Comparison of ENCODE assay signal across 8 cellular contexts in the genomic region with DNA sequence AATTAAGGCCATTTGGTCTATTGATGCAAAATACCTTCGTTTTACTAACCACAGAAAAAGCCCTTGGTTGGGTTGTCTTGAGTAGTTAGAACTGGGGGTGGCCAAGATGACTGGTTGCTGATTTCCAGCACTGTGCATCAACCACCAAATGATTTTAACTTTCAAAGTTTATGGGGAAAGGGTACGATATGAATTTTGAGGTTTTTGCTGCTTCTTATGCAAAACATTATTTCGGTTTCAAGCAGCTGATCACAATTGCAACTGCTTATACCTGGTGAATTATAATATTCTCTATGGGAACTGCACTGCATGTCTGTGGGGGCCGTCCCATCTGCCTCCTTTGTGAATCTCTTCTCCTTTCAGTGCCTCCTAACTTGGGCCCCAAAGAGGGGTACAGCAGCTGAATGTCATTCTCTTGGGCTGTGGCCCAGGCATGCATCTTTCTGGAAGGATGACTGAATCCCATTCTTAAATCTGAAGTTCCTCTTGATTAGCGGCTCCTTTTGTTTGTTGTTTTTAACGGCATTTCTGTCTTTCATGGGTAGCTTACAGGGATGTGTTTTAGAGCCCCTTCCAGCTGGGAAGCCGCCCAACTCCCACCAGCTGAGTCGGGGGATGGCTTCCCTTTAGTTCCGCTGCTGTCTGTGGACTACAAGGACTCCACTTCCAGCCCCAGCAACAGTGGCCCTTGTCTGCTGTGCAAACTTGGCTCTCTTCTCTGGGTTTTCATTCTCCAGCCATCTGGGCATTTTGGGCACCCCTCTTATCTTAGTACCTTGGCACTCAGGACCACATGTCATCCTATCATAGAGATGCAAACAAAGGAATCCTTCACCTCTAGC.
DNase-seq lines count a peak whose midpoint lies in the region; ATAC-seq, FAIRE-seq and TF ChIP-seq lines count a peak whose summit lies in the region.

No MANE protein-coding gene starts in this region.

- FAIRE-seq in GM12892 (lab: Jason Lieb, UNC), result peak; percentile 98

- TF ChIP-seq POLR2A in GM12892 (IDR thresholded peaks at IDR 0.05; ENCODE audit: low read depth, low read length), result no peak; the same call in 1 of the 2 replicates
- TF ChIP-seq POLR2A in lower leg skin (IDR thresholded peaks at IDR 0.05), result no peak

- 86 to 88% methylated on average over 9 of the region's 9 CpGs for WGBS in lower leg skin, 2 donors

- intact Hi-C loops in lower leg skin (cut with DNase I; ENCODE audit: low total_unique reads) (no loop called here), left colon (cut with DNase I, micrococcal nuclease) (no loop called here)

- DNase-seq in GM12892 (ENCODE audit: insufficient read length), result no peak
- no peak for DNase-seq in lower leg skin (ENCODE audit: low spot score in 2 of 2)
- no peak for DNase-seq in GDM1 (lab: John Stamatoyannopoulos, UW)
- no peak for DNase-seq in HuH-7.5 (ENCODE audit: low spot score)
- no peak for DNase-seq in left colon

- no peak overlapping the region for H3K4me3 ChIP-seq in lower leg skin (ENCODE audit: low read depth, poor library complexity, severe bottlenecking)

- ATAC-seq in GM19452 (IDR thresholded peaks at IDR 0.05; ENCODE audit: unreplicated experiment) (peak; percentile 89), HG03103 (IDR thresholded peaks at IDR 0.05; ENCODE audit: low read depth, unreplicated experiment) (peak; percentile 79), esophagus mucosa (peak; percentile 35), left colon (no peak)

- TF ChIP-seq CTCF in lower leg skin (IDR thresholded peaks at IDR 0.05), result no peak
